ENCODE assay signal across 8 cellular contexts in the genomic region with DNA sequence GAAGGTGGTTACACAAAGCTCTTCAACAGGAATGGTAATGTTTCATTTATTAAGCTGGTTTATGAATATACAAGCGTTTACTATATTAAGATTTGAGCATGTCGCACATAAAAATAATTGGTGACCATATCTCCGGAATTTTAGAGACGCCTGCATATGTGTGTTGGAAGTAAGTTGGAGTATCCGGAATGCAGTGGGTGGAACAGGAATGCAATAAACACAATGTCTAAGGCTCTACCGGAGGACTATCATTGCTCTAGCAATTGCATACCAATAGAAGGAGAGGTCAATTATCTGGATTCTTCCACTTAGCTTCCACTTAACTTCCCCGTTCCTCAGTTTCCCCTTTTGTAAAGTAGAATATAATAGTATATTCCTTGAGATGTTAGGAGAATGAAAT. TPM values are rescaled to one million over a fixed set of nuclear protein-coding genes. Genes with fewer than 3 reads are reported as not detected.
A peak's percentile ranks its signal among the peaks of the same experiment; 100 is the strongest.
DNase-seq lines count a peak whose midpoint lies in the region; ATAC-seq, FAIRE-seq and TF ChIP-seq lines count a peak whose summit lies in the region.

No MANE protein-coding gene starts in this region.

- DNase-seq in endothelial cell of umbilical vein (ENCODE audit: low read depth, low spot score) (no peak), T-helper 1 cell (no peak), DMS114 treated with DMSO at 0.1 percent for 48 hours (lab: John Stamatoyannopoulos, UW; ENCODE audit: unreplicated experiment) (no peak)

- H3K27me3 ChIP-seq in DOHH2 (ENCODE audit: control insufficient read depth, low read length) (no peaks in the 10 kb centered on the region), OCI-LY3 (ENCODE audit: low read depth, low read length) (no peaks in the 10 kb centered on the region), endothelial cell of umbilical vein (ENCODE audit: control insufficient read depth in 2 of 2, insufficient read depth in 2 of 2, low read length in 2 of 2) (no peaks in the 10 kb centered on the region), parathyroid adenoma (ENCODE audit: control insufficient read depth, insufficient read depth, low read length) (no peaks in the 10 kb centered on the region)

- POLR2A ChIA-PET in endothelial cell of umbilical vein (lab: Charles Lee), result no interaction called here

- no peaks in the 10 kb centered on the region for H3K9me2 ChIP-seq in DOHH2 (replicated peaks; ENCODE audit: control insufficient read depth, low read length)

- intact Hi-C loops in endothelial cell of umbilical vein (cut with micrococcal nuclease), result loop anchor here (10.0 kb wide), 1 partner anchor 720 kb away; no protein-coding TSS in a partner anchor

- FAIRE-seq in endothelial cell of umbilical vein (lab: Jason Lieb, UNC), result no peak

- H3K9ac ChIP-seq in OCI-LY3 (ENCODE audit: low read length) (peak overlapping the region; percentile 91), endothelial cell of umbilical vein (replicated peaks; ENCODE audit: extremely low read depth, insufficient read depth, low read length) (no peak overlapping the region), parathyroid adenoma (no peak overlapping the region)

- H3K4me1 ChIP-seq in DOHH2 (ENCODE audit: control insufficient read depth, low read length) (peaks cover 25% of the 10 kb centered on the region), OCI-LY3 (ENCODE audit: low read length) (peaks cover 18% of the 10 kb centered on the region), endothelial cell of umbilical vein (ENCODE audit: control insufficient read depth, extremely low read depth, insufficient read depth, low read length) (peaks cover 6% of the 10 kb centered on the region), parathyroid adenoma (peaks cover 3% of the 10 kb centered on the region)

- ATAC-seq in GM21515 (IDR thresholded peaks at IDR 0.05; ENCODE audit: unreplicated experiment) (no peak), HG02642 (IDR thresholded peaks at IDR 0.05; ENCODE audit: poor library complexity, unreplicated experiment) (no peak)

- H3K4me3 ChIP-seq in DOHH2 (ENCODE audit: low read length), result peak overlapping the region; percentile 99
- peak overlapping the region; percentile 86 for H3K4me3 ChIP-seq in OCI-LY3 (ENCODE audit: low read length)
- peak overlapping the region in 2 of 3 experiments; percentile 72 to 78 for H3K4me3 ChIP-seq in endothelial cell of umbilical vein (replicated peaks in 1 of 3; ENCODE audit: insufficient read depth in 1 of 3, low read depth in 1 of 3, low read length in 3 of 3)
- peak overlapping the region; percentile 70 for H3K4me3 ChIP-seq in parathyroid adenoma (ENCODE audit: low read depth, low read length)

- BruUV-seq in endothelial cell of umbilical vein (replicated peaks; lab: Mats Ljungman, UMichigan), result no TSS peak

- H3K9me3 ChIP-seq in DOHH2 (ENCODE audit: control insufficient read depth, insufficient read depth, low read length) (no peaks in the 10 kb centered on the region), OCI-LY3 (ENCODE audit: insufficient read depth, low read length) (0 out of 2 replicates have a peak, but pooled peaks cover 7% of the 10 kb centered on the region), endothelial cell of umbilical vein (replicated peaks; ENCODE audit: control insufficient read depth, insufficient read depth, low read length) (no peaks in the 10 kb centered on the region), parathyroid adenoma (ENCODE audit: control insufficient read depth, low read length) (no peaks in the 10 kb centered on the region)

- TF ChIP-seq CTCF in DOHH2 (IDR thresholded peaks at IDR 0.05; ENCODE audit: low read depth, low read length, poor library complexity, severe bottlenecking) (no peak), OCI-LY3 (IDR thresholded peaks at IDR 0.05; ENCODE audit: low read depth, low read length) (no peak), endothelial cell of umbilical vein (IDR thresholded peaks at IDR 0.05; ENCODE audit: extremely low read depth in 1 of 2, insufficient read depth in 1 of 2, low read depth in 1 of 2, low read length in 2 of 2) (no peak), parathyroid adenoma (IDR thresholded peaks at IDR 0.05) (no peak)

- no peak overlapping the region for H3K27ac ChIP-seq in DOHH2 (ENCODE audit: low read depth, low read length)
- no peak overlapping the region for H3K27ac ChIP-seq in OCI-LY3 (ENCODE audit: low read length)
- H3K27ac ChIP-seq in endothelial cell of umbilical vein (ENCODE audit: insufficient read depth, low read depth, low read length), result no peak overlapping the region
- no peak overlapping the region for H3K27ac ChIP-seq in parathyroid adenoma

- CTCF ChIA-PET in endothelial cell of umbilical vein (lab: Charles Lee), result interaction anchor here (1.3 to 3.6 kb wide), 2 partner anchors 200 to 258 kb away, joined by 3 to 9 read pairs; no protein-coding TSS in a partner anchor

- H3K79me2 ChIP-seq in DOHH2 (ENCODE audit: control insufficient read depth, low read length) (peaks cover 46% of the 10 kb centered on the region), OCI-LY3 (ENCODE audit: low read length) (peaks cover 23% of the 10 kb centered on the region), endothelial cell of umbilical vein (ENCODE audit: control insufficient read depth, insufficient read depth, low read length) (peaks cover 15% of the 10 kb centered on the region), parathyroid adenoma (no peaks in the 10 kb centered on the region)

- dilution Hi-C loops in endothelial cell of umbilical vein (cut with MboI; ENCODE audit: extremely low pct_ligation_motif_present, low sequenced_read_pairs), result no loop called here

- H2AFZ ChIP-seq in OCI-LY3 (ENCODE audit: low read depth, low read length) (0 out of 2 replicates have a peak overlapping the region, but pooled peaks have one; percentile 80), endothelial cell of umbilical vein (ENCODE audit: low read depth, low read length) (no peak overlapping the region), parathyroid adenoma (peak overlapping the region; percentile 93)

- H3K36me3 ChIP-seq in DOHH2 (ENCODE audit: control insufficient read depth, low read length) (peaks cover 18% of the 10 kb centered on the region), OCI-LY3 (replicated peaks; ENCODE audit: low read depth, low read length) (peaks cover 18% of the 10 kb centered on the region), endothelial cell of umbilical vein (ENCODE audit: control insufficient read depth in 2 of 2, extremely low read depth in 1 of 2, insufficient read depth in 2 of 2, low read length in 2 of 2) (no peaks in the 10 kb centered on the region), parathyroid adenoma (ENCODE audit: control insufficient read depth, insufficient read depth, low read length) (no peaks in the 10 kb centered on the region)

- no peak for TF ChIP-seq POLR2A in endothelial cell of umbilical vein (IDR thresholded peaks at IDR 0.05; ENCODE audit: low read depth, low read length)

- no peaks in the 10 kb centered on the region for H3K9me1 ChIP-seq in endothelial cell of umbilical vein (replicated peaks; ENCODE audit: control insufficient read depth, extremely low read depth, insufficient read depth, low read length)

- H4K20me1 ChIP-seq in DOHH2 (ENCODE audit: control insufficient read depth, insufficient read depth, low read depth, low read length) (no peaks in the 10 kb centered on the region), OCI-LY3 (ENCODE audit: insufficient read depth, low read length) (no peaks in the 10 kb centered on the region), endothelial cell of umbilical vein (replicated peaks; ENCODE audit: control insufficient read depth, extremely low read depth, insufficient read depth, low read length) (no peaks in the 10 kb centered on the region)

- H3K4me2 ChIP-seq in DOHH2 (ENCODE audit: low read length) (peak overlapping the region; percentile 83), OCI-LY3 (ENCODE audit: low read length) (peak overlapping the region; percentile 74), endothelial cell of umbilical vein (ENCODE audit: insufficient read depth, low read length) (peak overlapping the region; percentile 86), parathyroid adenoma (ENCODE audit: low read length) (peak overlapping the region; percentile 61)

- no peaks in the 10 kb centered on the region; the same call in 1 of the 2 replicates for H3F3A ChIP-seq in DOHH2 (ENCODE audit: control insufficient read depth, insufficient read depth)

TF ChIP-seq in endothelial cell of umbilical vein, 7 proteins besides CTCF, POLR2A, EP300 and RAD21:
- TF ChIP-seq FOS (IDR thresholded peaks at IDR 0.05; ENCODE audit: borderline replicate concordance, insufficient read depth, low read length) (no peak), GATA2 (IDR thresholded peaks at IDR 0.05; ENCODE audit: insufficient read depth, insufficient read length, low read depth, low read length) (no peak), POLR2AphosphoS5 (IDR thresholded peaks at IDR 0.05; ENCODE audit: insufficient read depth, low read depth, low read length) (no peak), JUN (IDR thresholded peaks at IDR 0.05; ENCODE audit: borderline replicate concordance, insufficient read depth, insufficient read length, low read depth) (no peak), EZH2 (IDR thresholded peaks at IDR 0.05; ENCODE audit: borderline replicate concordance, low read depth, low read length, severe bottlenecking) (no peak), MYC (IDR thresholded peaks at IDR 0.05; ENCODE audit: low read depth, low read length) (no peak)
- TF ChIP-seq, protein P1, sequence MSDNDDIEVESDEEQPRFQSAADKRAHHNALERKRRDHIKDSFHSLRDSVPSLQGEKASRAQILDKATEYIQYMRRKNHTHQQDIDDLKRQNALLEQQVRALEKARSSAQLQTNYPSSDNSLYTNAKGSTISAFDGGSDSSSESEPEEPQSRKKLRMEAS (IDR thresholded peaks at IDR 0.05; ENCODE audit: insufficient read depth, insufficient read length), result no peak
TF ChIP-seq in endothelial cell of umbilical vein: peak in this region for 0.

RNA-seq across cellular contexts. Expression of a gene that starts 1.1 kb away (rescaled TPM):
- 30.2 and 35.9 TPM in 2 replicates for total RNA-seq in endothelial cell of umbilical vein
- 6.5 and 6.9 TPM in 2 replicates for polyA plus RNA-seq in endothelial cell of umbilical vein
- polyA plus RNA-seq in endothelial cell of umbilical vein (2011; cell fraction: cytosol; rRNA removed), result 10.2 and 11.9 TPM in 2 replicates
- 19.1 and 28.4 TPM in 2 replicates for polyA plus RNA-seq in endothelial cell of umbilical vein (2011; cell fraction: nucleus; rRNA removed)
- polyA plus RNA-seq in endothelial cell of umbilical vein (2012), result 13.8 and 22.5 TPM in 2 replicates
- polyA minus RNA-seq in endothelial cell of umbilical vein, result 11.5 and 13.3 TPM in 2 replicates
- polyA minus RNA-seq in endothelial cell of umbilical vein (2011; cell fraction: cytosol; rRNA and poly(A)+ RNA removed), result 17.6 TPM
- polyA minus RNA-seq in endothelial cell of umbilical vein (2011; cell fraction: nucleus; rRNA and poly(A)+ RNA removed), result 17.6 and 22.6 TPM in 2 replicates
